ENCODE assay signal across 8 cellular contexts in genomic region chr10:84329986-84330651, GRCh38. TPM values are rescaled to one million over a fixed set of nuclear protein-coding genes. Genes with fewer than 3 reads are reported as not detected.
A peak's percentile ranks its signal among the peaks of the same experiment; 100 is the strongest.
DNase-seq lines count a peak whose midpoint lies in the region; ATAC-seq and TF ChIP-seq lines count a peak whose summit lies in the region.

No MANE protein-coding gene starts in this region.

- DNase-seq in AG04450 (ENCODE audit: low read depth, low spot score): no peak
- no peak for DNase-seq in natural killer cell treated with Interleukin-12 subunit alpha and Interleukin-12 subunit beta and Interleukin-15 and Interleukin-18, amount 100 ng/mL, for 72 hours (ENCODE audit: low spot score)
- no peak for DNase-seq in HUDEP-2 (lab: John Stamatoyannopoulos, UW; ENCODE audit: unreplicated experiment in 76 of 76)
- no peak for DNase-seq in AG08395 (ENCODE audit: low spot score)
- DNase-seq in SKM-1 (lab: John Stamatoyannopoulos, UW; ENCODE audit: unreplicated experiment): no peak

- no peak for TF ChIP-seq CTCF in AG04450 (IDR thresholded peaks at IDR 0.05; ENCODE audit: low read depth, low read length)

- H3K4me3 Mint-ChIP-seq in activated naive CD8-positive, alpha-beta T cell: peak overlapping the region; percentile 98
- H3K4me3 Mint-ChIP-seq in natural killer cell treated with Interleukin-12 subunit alpha and Interleukin-12 subunit beta and Interleukin-15 and Interleukin-18, amount 100 ng/mL, for 72 hours: peak overlapping the region; percentile 93

- no peaks in the 10 kb centered on the region for H3K27me3 Mint-ChIP-seq in activated naive CD8-positive, alpha-beta T cell
- no peaks in the 10 kb centered on the region for H3K27me3 Mint-ChIP-seq in natural killer cell treated with Interleukin-12 subunit alpha and Interleukin-12 subunit beta and Interleukin-15 and Interleukin-18, amount 100 ng/mL, for 72 hours

- peak overlapping the region; percentile 75 for H3K4me3 ChIP-seq in AG04450 (ENCODE audit: low read depth, low read length)

- H3K27me3 ChIP-seq in AG04450 (ENCODE audit: control insufficient read depth, insufficient read depth, low read length): no peaks in the 10 kb centered on the region

- peaks cover 33% of the 10 kb centered on the region for H3K4me1 Mint-ChIP-seq in activated naive CD8-positive, alpha-beta T cell (ENCODE audit: low read depth)
- H3K4me1 Mint-ChIP-seq in natural killer cell treated with Interleukin-12 subunit alpha and Interleukin-12 subunit beta and Interleukin-15 and Interleukin-18, amount 100 ng/mL, for 72 hours (ENCODE audit: low read depth in 2 of 2): peaks cover 36 to 54% of the 10 kb centered on the region in 2 donors

- H3K27ac Mint-ChIP-seq in activated naive CD8-positive, alpha-beta T cell: peak overlapping the region; percentile 98
- peak overlapping the region; percentile 91 to 99 for H3K27ac Mint-ChIP-seq in natural killer cell treated with Interleukin-12 subunit alpha and Interleukin-12 subunit beta and Interleukin-15 and Interleukin-18, amount 100 ng/mL, for 72 hours

- no peaks in the 10 kb centered on the region for H3K9me3 Mint-ChIP-seq in activated naive CD8-positive, alpha-beta T cell (ENCODE audit: low read depth)
- H3K9me3 Mint-ChIP-seq in natural killer cell treated with Interleukin-12 subunit alpha and Interleukin-12 subunit beta and Interleukin-15 and Interleukin-18, amount 100 ng/mL, for 72 hours: no peaks in the 10 kb centered on the region

- POLR2A ChIA-PET in AG04450 (lab: Yijun Ruan, JAX): no interaction called here

- peaks cover 2% of the 10 kb centered on the region for H3K36me3 Mint-ChIP-seq in activated naive CD8-positive, alpha-beta T cell
- peaks cover 4% of the 10 kb centered on the region for H3K36me3 Mint-ChIP-seq in natural killer cell treated with Interleukin-12 subunit alpha and Interleukin-12 subunit beta and Interleukin-15 and Interleukin-18, amount 100 ng/mL, for 72 hours

- no peak overlapping the region for H3K27ac ChIP-seq in AG04450 (ENCODE audit: low read depth, low read length)

- CTCF ChIA-PET in AG04450 (lab: Charles Lee): interaction anchor here (1.3 to 2.8 kb wide), 2 partner anchors 207 to 210 kb away, joined by 5 to 9 read pairs; no protein-coding TSS in a partner anchor

- ATAC-seq in GM19025 (IDR thresholded peaks at IDR 0.05; ENCODE audit: low read depth, unreplicated experiment): peak; percentile 60
- ATAC-seq in HG03108 (IDR thresholded peaks at IDR 0.05; ENCODE audit: unreplicated experiment): peak; percentile 63
- peak in 1 of 2 donors; percentile 31 for ATAC-seq in natural killer cell treated with Interleukin-12 subunit alpha and Interleukin-12 subunit beta and Interleukin-15 and Interleukin-18, amount 100 ng/mL, for 72 hours

- H3K9me3 ChIP-seq in AG04450 (ENCODE audit: control insufficient read depth, insufficient read depth, low read length): no peaks in the 10 kb centered on the region

RNA-seq across cellular contexts. Expression of gene CCSER2, which starts 1.7 kb away (rescaled TPM):
- polyA plus RNA-seq in AG04450 (2011; rRNA removed): 39.1 and 51.0 TPM in 2 replicates
- 35.8 and 43.8 TPM in 2 replicates for polyA minus RNA-seq in AG04450 (2011; rRNA and poly(A)+ RNA removed)
- 100 to 1,000 TPM in 1 of 2 donors, 10 to 100 TPM in 1; 90.4 to 135 TPM for total RNA-seq in natural killer cell treated with Interleukin-12 subunit alpha and Interleukin-12 subunit beta and Interleukin-15 and Interleukin-18, amount 100 ng/mL, for 72 hours
